ENCODE assay signal across 2 cellular contexts in the genomic region with DNA sequence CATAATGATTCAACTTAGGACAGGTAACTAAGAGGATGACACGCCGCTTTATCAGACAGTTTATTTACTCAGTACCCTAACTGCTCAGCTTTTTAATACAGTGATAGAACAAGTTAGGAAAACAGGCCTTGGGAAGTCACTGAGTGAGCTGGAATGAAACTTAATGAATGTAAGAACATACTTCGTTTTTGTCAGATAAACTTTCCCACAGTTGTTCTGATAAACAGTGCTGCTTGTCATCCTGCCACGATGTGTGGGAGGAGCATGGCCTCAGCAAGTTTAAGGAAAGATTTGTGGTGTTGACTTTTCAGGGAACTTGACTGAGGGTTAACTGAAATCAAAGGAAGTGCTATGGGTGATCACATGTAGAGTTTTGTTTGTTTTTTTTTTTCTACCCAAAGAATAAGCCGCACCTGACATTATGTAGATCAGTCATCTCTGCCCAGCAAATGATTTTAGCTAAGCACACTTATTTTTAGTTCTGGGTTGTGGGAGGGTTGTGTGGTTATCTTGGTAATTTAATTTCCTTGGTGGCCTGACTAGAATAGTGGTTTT.
TF ChIP-seq lines count a peak whose summit lies in the region.

No MANE protein-coding gene starts in this region.

TF ChIP-seq in A549, 52 proteins besides CTCF, POLR2A, EP300 and RAD21:
- TF ChIP-seq GATA3 (IDR thresholded peaks at IDR 0.05; ENCODE audit: borderline replicate concordance) (no peak), MAFK (IDR thresholded peaks at IDR 0.05; ENCODE audit: partially characterized antibody) (no peak), CHD4 (IDR thresholded peaks at IDR 0.05; ENCODE audit: borderline replicate concordance) (no peak), EHMT2 (IDR thresholded peaks at IDR 0.05; ENCODE audit: low read depth) (no peak), HEYL (CRISPR knock-in tag; IDR thresholded peaks at IDR 0.05) (no peak), ZSCAN20 (CRISPR knock-in tag; IDR thresholded peaks at IDR 0.05) (no peak), MYC (IDR thresholded peaks at IDR 0.05; ENCODE audit: borderline replicate concordance, low read length) (no peak), NPAS2 (CRISPR knock-in tag; IDR thresholded peaks at IDR 0.05; ENCODE audit: borderline replicate concordance) (no peak), FOXS1 (CRISPR knock-in tag; IDR thresholded peaks at IDR 0.05) (no peak), RFX5 (IDR thresholded peaks at IDR 0.05) (no peak), CBX8 (IDR thresholded peaks at IDR 0.05) (no peak), MAZ (IDR thresholded peaks at IDR 0.05; ENCODE audit: borderline replicate concordance, low read depth, low read length) (no peak), SREBF2 (IDR thresholded peaks at IDR 0.05) (no peak), RNF2 (IDR thresholded peaks at IDR 0.05; ENCODE audit: borderline replicate concordance, low read depth) (no peak)
- TF ChIP-seq, protein P1, sequence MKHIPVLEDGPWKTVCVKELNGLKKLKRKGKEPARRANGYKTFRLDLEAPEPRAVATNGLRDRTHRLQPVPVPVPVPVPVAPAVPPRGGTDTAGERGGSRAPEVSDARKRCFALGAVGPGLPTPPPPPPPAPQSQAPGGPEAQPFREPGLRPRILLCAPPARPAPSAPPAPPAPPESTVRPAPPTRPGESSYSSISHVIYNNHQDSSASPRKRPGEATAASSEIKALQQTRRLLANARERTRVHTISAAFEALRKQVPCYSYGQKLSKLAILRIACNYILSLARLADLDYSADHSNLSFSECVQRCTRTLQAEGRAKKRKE (CRISPR knock-in tag; IDR thresholded peaks at IDR 0.05; ENCODE audit: low read depth): no peak
- TF ChIP-seq, protein P2, sequence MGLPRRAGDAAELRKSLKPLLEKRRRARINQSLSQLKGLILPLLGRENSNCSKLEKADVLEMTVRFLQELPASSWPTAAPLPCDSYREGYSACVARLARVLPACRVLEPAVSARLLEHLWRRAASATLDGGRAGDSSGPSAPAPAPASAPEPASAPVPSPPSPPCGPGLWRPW (IDR thresholded peaks at IDR 0.05): no peak
- TF ChIP-seq, protein P3, sequence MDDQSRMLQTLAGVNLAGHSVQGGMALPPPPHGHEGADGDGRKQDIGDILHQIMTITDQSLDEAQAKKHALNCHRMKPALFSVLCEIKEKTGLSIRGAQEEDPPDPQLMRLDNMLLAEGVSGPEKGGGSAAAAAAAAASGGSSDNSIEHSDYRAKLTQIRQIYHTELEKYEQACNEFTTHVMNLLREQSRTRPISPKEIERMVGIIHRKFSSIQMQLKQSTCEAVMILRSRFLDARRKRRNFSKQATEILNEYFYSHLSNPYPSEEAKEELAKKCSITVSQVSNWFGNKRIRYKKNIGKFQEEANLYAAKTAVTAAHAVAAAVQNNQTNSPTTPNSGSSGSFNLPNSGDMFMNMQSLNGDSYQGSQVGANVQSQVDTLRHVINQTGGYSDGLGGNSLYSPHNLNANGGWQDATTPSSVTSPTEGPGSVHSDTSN (IDR thresholded peaks at IDR 0.05): no peak

TF ChIP-seq in IMR-90, 13 proteins besides CTCF, POLR2A, EP300 and RAD21:
- TF ChIP-seq, protein P4, sequence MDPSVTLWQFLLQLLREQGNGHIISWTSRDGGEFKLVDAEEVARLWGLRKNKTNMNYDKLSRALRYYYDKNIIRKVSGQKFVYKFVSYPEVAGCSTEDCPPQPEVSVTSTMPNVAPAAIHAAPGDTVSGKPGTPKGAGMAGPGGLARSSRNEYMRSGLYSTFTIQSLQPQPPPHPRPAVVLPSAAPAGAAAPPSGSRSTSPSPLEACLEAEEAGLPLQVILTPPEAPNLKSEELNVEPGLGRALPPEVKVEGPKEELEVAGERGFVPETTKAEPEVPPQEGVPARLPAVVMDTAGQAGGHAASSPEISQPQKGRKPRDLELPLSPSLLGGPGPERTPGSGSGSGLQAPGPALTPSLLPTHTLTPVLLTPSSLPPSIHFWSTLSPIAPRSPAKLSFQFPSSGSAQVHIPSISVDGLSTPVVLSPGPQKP (IDR thresholded peaks at IDR 0.05; ENCODE audit: borderline replicate concordance, low read depth, low read length): no peak
- no peak for TF ChIP-seq CHD1 (IDR thresholded peaks at IDR 0.05; ENCODE audit: low read depth, low read length)
- TF ChIP-seq MAZ (IDR thresholded peaks at IDR 0.05; ENCODE audit: borderline replicate concordance, low read depth, low read length): no peak
- peak; percentile 53; the same call in 1 of the 2 replicates for TF ChIP-seq BHLHE40 (IDR thresholded peaks at IDR 0.05; ENCODE audit: low read depth, low read length)
- TF ChIP-seq, protein P5, sequence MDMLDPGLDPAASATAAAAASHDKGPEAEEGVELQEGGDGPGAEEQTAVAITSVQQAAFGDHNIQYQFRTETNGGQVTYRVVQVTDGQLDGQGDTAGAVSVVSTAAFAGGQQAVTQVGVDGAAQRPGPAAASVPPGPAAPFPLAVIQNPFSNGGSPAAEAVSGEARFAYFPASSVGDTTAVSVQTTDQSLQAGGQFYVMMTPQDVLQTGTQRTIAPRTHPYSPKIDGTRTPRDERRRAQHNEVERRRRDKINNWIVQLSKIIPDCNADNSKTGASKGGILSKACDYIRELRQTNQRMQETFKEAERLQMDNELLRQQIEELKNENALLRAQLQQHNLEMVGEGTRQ (IDR thresholded peaks at IDR 0.05; ENCODE audit: low read depth, low read length): peak; percentile 42; the same call in 1 of the 2 replicates
- TF ChIP-seq MXI1 (IDR thresholded peaks at IDR 0.05; ENCODE audit: borderline replicate concordance, low read depth, low read length): peak; percentile 53; the same call in 1 of the 2 replicates
- TF ChIP-seq MAFK (IDR thresholded peaks at IDR 0.05; ENCODE audit: low read depth, low read length): peak; percentile 14; the same call in 1 of the 2 replicates
- TF ChIP-seq FOS (IDR thresholded peaks at IDR 0.05; ENCODE audit: low read depth, low read length): peak; percentile 26; the same call in 1 of the 2 replicates
